Comparison of ENCODE assay signal across 8 cellular contexts in genomic region chr1:97920832-97921571, GRCh38. TPM values are rescaled to one million over a fixed set of nuclear protein-coding genes. Genes with fewer than 3 reads are reported as not detected.
DNase-seq lines count a peak whose midpoint lies in the region; ATAC-seq and TF ChIP-seq lines count a peak whose summit lies in the region.

Gene DPYD, minus strand, starts transcription at chr1:97921034. Its CDS starts 112 bp downstream, at chr1:97920922.

- CTCF ChIA-PET in activated CD4-positive, alpha-beta memory T cell treated with anti-CD3 and anti-CD28 coated beads, Interleukin-2, amount 10 ng/mL, durations not matched to agents 7 days and 5 days (lab: Charles Lee): interaction anchor here (0.8 to 1.5 kb wide), 6 partner anchors 18 to 135 kb away, joined by 3 to 5 read pairs (median 3); no protein-coding TSS in a partner anchor

- DNase-seq in CD1c-positive myeloid dendritic cell (ENCODE audit: extremely low spot score): peak; percentile 94
- DNase-seq in NCI-H774 (lab: John Stamatoyannopoulos, UW): peak; percentile 86
- peak; percentile 89 for DNase-seq in activated CD4-positive, alpha-beta memory T cell treated with anti-CD3 and anti-CD28 coated beads, Interleukin-2, amount 10 ng/mL, durations not matched to agents 7 days and 5 days
- peak; percentile 89 for DNase-seq in lung (ENCODE audit: low spot score)
- DNase-seq in stimulated activated CD4-positive, alpha-beta T cell treated with anti-CD3 and anti-CD28 coated beads, TNF-alpha, amount 100 ng/mL, for 4 hours (ENCODE audit: low read depth in 3 of 3): peak; percentile 59 to 69 (median 65)

- no peak for TF ChIP-seq CTCF in lung (IDR thresholded peaks at IDR 0.05; ENCODE audit: control extremely low read depth, extremely low read depth)

- H3K36me3 ChIP-seq in ectodermal cell (ENCODE audit: control insufficient read depth, insufficient read depth, low read length) (no peaks in the 10 kb centered on the region), lung (ENCODE audit: control insufficient read depth in 2 of 2, insufficient read depth in 2 of 2, low read length in 2 of 2) (no peaks in the 10 kb centered on the region)

- no peaks in the 10 kb centered on the region for H3K9me3 Mint-ChIP-seq in activated CD4-positive, alpha-beta memory T cell treated with anti-CD3 and anti-CD28 coated beads, Interleukin-2, amount 10 ng/mL, durations not matched to agents 7 days and 5 days

- peaks cover 16% of the 10 kb centered on the region for H3K27me3 ChIP-seq in ectodermal cell (ENCODE audit: control insufficient read depth, insufficient read depth, low read length, poor library complexity, severe bottlenecking)
- H3K27me3 ChIP-seq in lung (ENCODE audit: control insufficient read depth, insufficient read depth): no peaks in the 10 kb centered on the region

- peak within 1 kb of the TSS; percentile 97 for H3K27ac Mint-ChIP-seq in activated CD4-positive, alpha-beta memory T cell treated with anti-CD3 and anti-CD28 coated beads, Interleukin-2, amount 10 ng/mL, durations not matched to agents 7 days and 5 days

- no peaks in the 10 kb centered on the region for H3K27me3 Mint-ChIP-seq in activated CD4-positive, alpha-beta memory T cell treated with anti-CD3 and anti-CD28 coated beads, Interleukin-2, amount 10 ng/mL, durations not matched to agents 7 days and 5 days

- POLR2A ChIA-PET in activated CD4-positive, alpha-beta memory T cell treated with anti-CD3 and anti-CD28 coated beads, Interleukin-2, amount 10 ng/mL, durations not matched to agents 7 days and 5 days (lab: Charles Lee): interaction anchor here (0.5 to 4.1 kb wide), 23 partner anchors 9 to 1198 kb away, joined by 3 to 44 read pairs (median 4); no protein-coding TSS in a partner anchor

- WGBS in ectodermal cell, 2 experiments: 0 to 1% methylated on average over 50 of the region's 50 CpGs
- 1% methylated on average over 33 to 50 of the region's 50 CpGs for WGBS in lung, 2 donors

- H3K27ac ChIP-seq in ectodermal cell (ENCODE audit: insufficient read depth, low read depth, low read length, poor library complexity, severe bottlenecking) (peak within 1 kb of the TSS; percentile 92), lung (ENCODE audit: low read depth in 1 of 2, low read length in 1 of 2) (peak within 1 kb of the TSS; percentile 82 to 95)

- H3K4me1 ChIP-seq in ectodermal cell (ENCODE audit: control insufficient read depth, insufficient read depth, low read length) (no peaks in the 10 kb centered on the region), lung (ENCODE audit: control insufficient read depth in 2 of 2, insufficient read depth in 2 of 2, low read length in 2 of 2) (peaks cover 0 to 7% of the 10 kb centered on the region in 2 donors)

- no peaks in the 10 kb centered on the region for H3K9me3 ChIP-seq in ectodermal cell (ENCODE audit: control insufficient read depth, low read length)
- no peaks in the 10 kb centered on the region for H3K9me3 ChIP-seq in lung (ENCODE audit: control insufficient read depth in 2 of 2, insufficient read depth in 1 of 2, low read length in 1 of 2)

- H3K4me1 Mint-ChIP-seq in activated CD4-positive, alpha-beta memory T cell treated with anti-CD3 and anti-CD28 coated beads, Interleukin-2, amount 10 ng/mL, durations not matched to agents 7 days and 5 days: peaks cover 58% of the 10 kb centered on the region

- peak within 1 kb of the TSS; percentile 86 for H3K4me3 Mint-ChIP-seq in activated CD4-positive, alpha-beta memory T cell treated with anti-CD3 and anti-CD28 coated beads, Interleukin-2, amount 10 ng/mL, durations not matched to agents 7 days and 5 days

- H3K4me3 ChIP-seq in ectodermal cell (ENCODE audit: insufficient read depth, low read depth, low read length) (peak within 1 kb of the TSS; percentile 63), lung (peak within 1 kb of the TSS; percentile 79)

- peak; percentile 90 for ATAC-seq in GM19438 (IDR thresholded peaks at IDR 0.05; ENCODE audit: low read depth, unreplicated experiment)
- peak; percentile 93 for ATAC-seq in HG03571 (IDR thresholded peaks at IDR 0.05; ENCODE audit: unreplicated experiment)
- peak; percentile 98 for ATAC-seq in lung (ENCODE audit: insufficient read depth, low FRiP score)

- H3K36me3 Mint-ChIP-seq in activated CD4-positive, alpha-beta memory T cell treated with anti-CD3 and anti-CD28 coated beads, Interleukin-2, amount 10 ng/mL, durations not matched to agents 7 days and 5 days (ENCODE audit: low read depth): peaks cover 10% of the 10 kb centered on the region

RNA-seq across cellular contexts. Expression of gene DPYD, which starts in this region (rescaled TPM):
- total RNA-seq in activated CD4-positive, alpha-beta memory T cell treated with anti-CD3 and anti-CD28 coated beads, Interleukin-2, amount 10 ng/mL, durations not matched to agents 7 days and 5 days: 10 to 100 TPM; 42.1 to 44.6 TPM
- 0.87 TPM for polyA plus RNA-seq in ectodermal cell (2013, experiment 1 of 4)
- polyA plus RNA-seq in ectodermal cell (2013, experiment 2 of 4): 0.78 TPM
- 1.0 TPM for polyA plus RNA-seq in ectodermal cell (2013, experiment 3 of 4)
- polyA plus RNA-seq in ectodermal cell (2013, experiment 4 of 4): 1.3 TPM
- total RNA-seq in lung: 10 to 100 TPM; 97.8 to 99.3 TPM
- polyA plus RNA-seq in lung: 10 to 100 TPM; 17.7 to 51.0 TPM

Comparison
In these comparisons a context has a peak if more than half of its experiments do, and no peak if none do; other contexts are left out.
1. Peak in every context shown above with its lines: DNase-seq, ATAC-seq, H3K4me3 ChIP-seq and H3K27ac ChIP-seq.